Comparison of ENCODE assay signal across 27 cellular contexts in the genomic region with DNA sequence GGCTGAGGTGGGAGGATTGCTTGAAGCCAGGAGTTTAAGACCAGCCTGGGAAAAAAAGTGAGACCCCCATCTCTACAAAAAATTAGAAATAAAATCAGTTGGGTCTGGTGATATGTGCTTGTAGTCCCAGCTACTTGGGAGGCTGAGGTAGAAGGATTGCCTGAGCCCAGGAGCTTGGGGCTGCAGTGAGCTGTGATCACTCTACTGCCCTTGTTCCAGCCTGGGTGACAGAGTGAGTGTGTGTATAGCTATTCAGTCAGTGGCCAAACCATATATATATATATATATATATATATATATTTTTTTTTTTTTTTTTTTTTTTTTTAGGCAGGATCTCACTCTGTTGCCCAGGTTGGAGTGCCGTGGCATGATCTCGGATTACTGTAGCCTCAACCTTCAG. TPM values are rescaled to one million over a fixed set of nuclear protein-coding genes. Genes with fewer than 3 reads are reported as not detected.
A peak's percentile ranks its signal among the peaks of the same experiment; 100 is the strongest.
DNase-seq lines count a peak whose midpoint lies in the region; ATAC-seq and TF ChIP-seq lines count a peak whose summit lies in the region.
"Had no signal": no experiment of that assay in that cellular context is flagged by ENCODE, and none has a peak within 500 bp of the region (broad histone marks: within the 10 kb centered on the region; RNA-seq: fewer than 3 reads in every experiment).

No MANE protein-coding gene starts in this region.

- H3K36me3 Mint-ChIP-seq in activated naive CD8-positive, alpha-beta T cell treated with anti-CD3 and anti-CD28 coated beads for 36 hours = peaks cover 7% of the 10 kb centered on the region
- no peaks in the 10 kb centered on the region for H3K36me3 Mint-ChIP-seq in activated naive CD8-positive, alpha-beta T cell treated with anti-CD3 and anti-CD28 coated beads, Interleukin-2, amount 50 U/mL, for 24 hours (ENCODE audit: low read depth)
- H3K36me3 Mint-ChIP-seq in dendritic cell treated with granulocyte-macrophage colony-stimulating factor and Interleukin-4, amounts not matched to agents 40 ng/mL and 50 ng/mL, for 4 days (ENCODE audit: low read depth) = no peaks in the 10 kb centered on the region
- H3K36me3 Mint-ChIP-seq in nephron (ENCODE audit: low read depth) (no peaks in the 10 kb centered on the region), type B pancreatic cell (no peaks in the 10 kb centered on the region)

- peaks cover 2% of the 10 kb centered on the region for H3K9me3 Mint-ChIP-seq in activated naive CD8-positive, alpha-beta T cell treated with anti-CD3 and anti-CD28 coated beads for 36 hours
- no peaks in the 10 kb centered on the region for H3K9me3 Mint-ChIP-seq in activated naive CD8-positive, alpha-beta T cell treated with anti-CD3 and anti-CD28 coated beads, Interleukin-2, amount 50 U/mL, for 24 hours
- peaks cover 8% of the 10 kb centered on the region for H3K9me3 Mint-ChIP-seq in dendritic cell treated with granulocyte-macrophage colony-stimulating factor and Interleukin-4, amounts not matched to agents 40 ng/mL and 50 ng/mL, for 4 days
- H3K9me3 Mint-ChIP-seq in nephron (no peaks in the 10 kb centered on the region), type B pancreatic cell (no peaks in the 10 kb centered on the region)
- H3K9me3 Mint-ChIP-seq: stimulated activated naive CD8-positive, alpha-beta T cell treated with anti-CD3 and anti-CD28 coated beads, Interleukin-15, amount 100 ng/mL, for 72 hours had no signal

- no peak for ATAC-seq in activated naive CD8-positive, alpha-beta T cell treated with anti-CD3 and anti-CD28 coated beads, Interleukin-2, amount 50 U/mL, for 24 hours
- no peak for ATAC-seq in HG03342 (IDR thresholded peaks at IDR 0.05; ENCODE audit: unreplicated experiment)
- ATAC-seq in HG02852 (IDR thresholded peaks at IDR 0.05; ENCODE audit: unreplicated experiment) = no peak
- ATAC-seq: stimulated activated naive CD8-positive, alpha-beta T cell treated with anti-CD3 and anti-CD28 coated beads, Interleukin-15, amount 100 ng/mL, for 72 hours had no signal

- intact Hi-C loops in dendritic cell treated with granulocyte-macrophage colony-stimulating factor and Interleukin-4, amounts not matched to agents 40 ng/mL and 50 ng/mL, for 4 days (cut with micrococcal nuclease) = loop anchor here (2.0 to 5.0 kb wide), 2 partner anchors 37 to 38 kb away; no protein-coding TSS in a partner anchor

- no peak overlapping the region for H3K4me3 Mint-ChIP-seq in activated naive CD8-positive, alpha-beta T cell treated with anti-CD3 and anti-CD28 coated beads for 36 hours
- H3K4me3 Mint-ChIP-seq in activated naive CD8-positive, alpha-beta T cell treated with anti-CD3 and anti-CD28 coated beads, Interleukin-2, amount 50 U/mL, for 24 hours = no peak overlapping the region
- H3K4me3 Mint-ChIP-seq in dendritic cell treated with granulocyte-macrophage colony-stimulating factor and Interleukin-4, amounts not matched to agents 40 ng/mL and 50 ng/mL, for 4 days = no peak overlapping the region
- H3K4me3 Mint-ChIP-seq in nephron (no peak overlapping the region), type B pancreatic cell (no peak overlapping the region)
- H3K4me3 Mint-ChIP-seq: B cell; nephron progenitor cell; stimulated activated naive CD8-positive, alpha-beta T cell treated with anti-CD3 and anti-CD28 coated beads, Interleukin-15, amount 100 ng/mL, for 72 hours had no signal

- DNase-seq in activated naive CD8-positive, alpha-beta T cell treated with anti-CD3 and anti-CD28 coated beads for 36 hours = no peak
- DNase-seq in activated naive CD8-positive, alpha-beta T cell treated with anti-CD3 and anti-CD28 coated beads, Interleukin-2, amount 50 U/mL, for 24 hours = no peak
- DNase-seq in type B pancreatic cell (ENCODE audit: extremely low spot score, unreplicated experiment) (no peak), AML-193 (lab: John Stamatoyannopoulos, UW) (no peak)
- DNase-seq: activated CD4-positive, alpha-beta T cell treated with anti-CD3 and anti-CD28 coated beads for 4 hours; activated naive CD4-positive, alpha-beta T cell treated with Interleukin-2 at 50 U/mL for 16 hours; activated T-cell treated with anti-CD3 and anti-CD28 coated beads, Interleukin-2, amount 50 U/mL, for 48 hours; anterior cingulate cortex; caudate nucleus; dorsolateral prefrontal cortex; GF-D8; GOT3; KBM-7; midbrain; NCI-H1436 treated with DMSO at 0.1 percent for 48 hours; NCI-H524; nephron progenitor cell; Peyer's patch; stimulated activated naive CD8-positive, alpha-beta T cell treated with anti-CD3 and anti-CD28 coated beads, Interleukin-15, amount 100 ng/mL, for 72 hours; T-helper 2 cell; upper lobe of left lung had no signal

- TF ChIP-seq CTCF in nephron (IDR thresholded peaks at IDR 0.05; ENCODE audit: unreplicated experiment in 3 of 3) = no peak
- no peak for TF ChIP-seq CTCF in type B pancreatic cell (conservative IDR thresholded peaks at IDR 0.05)

- H3K4me1 Mint-ChIP-seq in activated naive CD8-positive, alpha-beta T cell treated with anti-CD3 and anti-CD28 coated beads for 36 hours = no peaks in the 10 kb centered on the region
- peaks cover 3% of the 10 kb centered on the region for H3K4me1 Mint-ChIP-seq in activated naive CD8-positive, alpha-beta T cell treated with anti-CD3 and anti-CD28 coated beads, Interleukin-2, amount 50 U/mL, for 24 hours
- H3K4me1 Mint-ChIP-seq in dendritic cell treated with granulocyte-macrophage colony-stimulating factor and Interleukin-4, amounts not matched to agents 40 ng/mL and 50 ng/mL, for 4 days (ENCODE audit: low read depth) = peaks cover 23% of the 10 kb centered on the region
- peaks cover 24% of the 10 kb centered on the region for H3K4me1 Mint-ChIP-seq in nephron
- H3K4me1 Mint-ChIP-seq in type B pancreatic cell (ENCODE audit: unreplicated experiment) = peaks cover 24% of the 10 kb centered on the region
- H3K4me1 Mint-ChIP-seq: B cell, nephron progenitor cell had no signal

- peak overlapping the region; percentile 12 for H3K27ac Mint-ChIP-seq in activated naive CD8-positive, alpha-beta T cell treated with anti-CD3 and anti-CD28 coated beads for 36 hours
- no peak overlapping the region for H3K27ac Mint-ChIP-seq in activated naive CD8-positive, alpha-beta T cell treated with anti-CD3 and anti-CD28 coated beads, Interleukin-2, amount 50 U/mL, for 24 hours
- peak overlapping the region; percentile 87 for H3K27ac Mint-ChIP-seq in dendritic cell treated with granulocyte-macrophage colony-stimulating factor and Interleukin-4, amounts not matched to agents 40 ng/mL and 50 ng/mL, for 4 days
- H3K27ac Mint-ChIP-seq in nephron (peak overlapping the region; percentile 13 to 81 (median 55)), type B pancreatic cell (peak overlapping the region; percentile 27)
- H3K27ac Mint-ChIP-seq: B cell; nephron progenitor cell; stimulated activated naive CD8-positive, alpha-beta T cell treated with anti-CD3 and anti-CD28 coated beads, Interleukin-15, amount 100 ng/mL, for 72 hours had no signal

- H3K27me3 Mint-ChIP-seq in activated naive CD8-positive, alpha-beta T cell treated with anti-CD3 and anti-CD28 coated beads for 36 hours = peaks cover 7% of the 10 kb centered on the region
- H3K27me3 Mint-ChIP-seq in activated naive CD8-positive, alpha-beta T cell treated with anti-CD3 and anti-CD28 coated beads, Interleukin-2, amount 50 U/mL, for 24 hours = peaks cover 3% of the 10 kb centered on the region
- H3K27me3 Mint-ChIP-seq in dendritic cell treated with granulocyte-macrophage colony-stimulating factor and Interleukin-4, amounts not matched to agents 40 ng/mL and 50 ng/mL, for 4 days = peaks cover 2% of the 10 kb centered on the region
- H3K27me3 Mint-ChIP-seq in nephron (ENCODE audit: low read depth) = no peaks in the 10 kb centered on the region
- H3K27me3 Mint-ChIP-seq in type B pancreatic cell = peaks cover under 1% of the 10 kb centered on the region

RNA-seq across cellular contexts. Expression of a gene that starts 24.5 kb away (rescaled TPM):
- 1 to 10 TPM; 1.5 to 2.1 TPM for total RNA-seq in activated naive CD8-positive, alpha-beta T cell treated with anti-CD3 and anti-CD28 coated beads for 36 hours
- total RNA-seq in type B pancreatic cell (ENCODE audit: low replicate concordance) = 28.8 and 67.2 TPM in 2 replicates
- total RNA-seq: HT1080 had no signal

RNA-seq across cellular contexts. Expression of a gene that starts 35.3 kb away (rescaled TPM):
- 1 to 10 TPM; 6.0 to 6.1 TPM for total RNA-seq in activated naive CD8-positive, alpha-beta T cell treated with anti-CD3 and anti-CD28 coated beads for 36 hours
- total RNA-seq in type B pancreatic cell (ENCODE audit: low replicate concordance) = 30.4 and 39.5 TPM in 2 replicates
